10 cellular contexts compared by ENCODE assay signal in genomic region chr15:57377478-57377847, GRCh38. TPM values are rescaled to one million over a fixed set of nuclear protein-coding genes. Genes with fewer than 3 reads are reported as not detected.
DNase-seq lines count a peak whose midpoint lies in the region; ATAC-seq and TF ChIP-seq lines count a peak whose summit lies in the region.
"Had no signal": no experiment of that assay in that cellular context is flagged by ENCODE, and none has a peak within 500 bp of the region (broad histone marks: within the 10 kb centered on the region; RNA-seq: fewer than 3 reads in every experiment).

No MANE protein-coding gene starts in this region.

- TF ChIP-seq CTCF in tibial artery (IDR thresholded peaks at IDR 0.05), result no peak

- H3K4me1 ChIP-seq in tibial artery, result peaks cover 0 to 18% (median 13%) of the 10 kb centered on the region in 4 donors

- peak overlapping the region; percentile 59 to 62 for H3K27ac ChIP-seq in tibial artery

- peaks cover 50% of the 10 kb centered on the region for H3K27me3 Mint-ChIP-seq in activated T-cell treated with anti-CD3 and anti-CD28 coated beads, Interleukin-2, amount 50 U/mL, for 4 hours (ENCODE audit: low read depth)

- DNase-seq in activated T-cell treated with anti-CD3 and anti-CD28 coated beads, Interleukin-2, amount 50 U/mL, for 4 hours, result no peak
- DNase-seq in activated T-cell treated with anti-CD3 and anti-CD28 coated beads, Interleukin-2, amount 50 U/mL, for 1 hour, result no peak
- peak; percentile 68 to 74 for DNase-seq in T47D (ENCODE audit: low read depth in 1 of 2, low spot score in 1 of 2)
- DNase-seq in left kidney (ENCODE audit: low read depth, low spot score), result peak; percentile 52
- no peak for DNase-seq in tibial artery
- DNase-seq in dedifferentiated amniotic fluid mesenchymal stem cell (ENCODE audit: extremely low spot score), result no peak
- no peak for DNase-seq in NCI-H82 (lab: John Stamatoyannopoulos, UW)
- no peak for DNase-seq in NCI-H1092 (lab: John Stamatoyannopoulos, UW)
- DNase-seq: stimulated activated naive CD4-positive, alpha-beta T cell had no signal

- peak overlapping the region; percentile 63 to 65 for H3K4me3 ChIP-seq in tibial artery

- H3K4me3 Mint-ChIP-seq in activated T-cell treated with anti-CD3 and anti-CD28 coated beads, Interleukin-2, amount 50 U/mL, for 4 hours, result peak overlapping the region; percentile 29

- no peaks in the 10 kb centered on the region for H3K36me3 Mint-ChIP-seq in activated T-cell treated with anti-CD3 and anti-CD28 coated beads, Interleukin-2, amount 50 U/mL, for 4 hours (ENCODE audit: insufficient read depth)

- H3K36me3 ChIP-seq in tibial artery, result no peaks in the 10 kb centered on the region

- H3K27me3 ChIP-seq in tibial artery, result peaks cover 0 to 17% of the 10 kb centered on the region in 2 donors

- in situ Hi-C loops in T47D (cut with HindIII; ENCODE audit: low pct_unique_long_range_greater_than_20kb, low sequenced_read_pairs), result no loop called here

- intact Hi-C loops in tibial artery (cut with DNase I; ENCODE audit: low total_unique reads), result no loop called here

- no peak for ATAC-seq in activated T-cell treated with anti-CD3 and anti-CD28 coated beads, Interleukin-2, amount 50 U/mL, for 4 hours

- no peaks in the 10 kb centered on the region for H3K9me3 ChIP-seq in tibial artery

- H3K4me1 Mint-ChIP-seq in activated T-cell treated with anti-CD3 and anti-CD28 coated beads, Interleukin-2, amount 50 U/mL, for 4 hours (ENCODE audit: low read depth), result peaks cover 12% of the 10 kb centered on the region

- no peaks in the 10 kb centered on the region for H3K9me3 Mint-ChIP-seq in activated T-cell treated with anti-CD3 and anti-CD28 coated beads, Interleukin-2, amount 50 U/mL, for 4 hours

RNA-seq across cellular contexts. Expression of gene CGNL1, which starts 1.2 kb away (rescaled TPM):
- under 1 TPM; 0.05 to 0.08 (median 0.05) TPM for total RNA-seq in activated T-cell treated with anti-CD3 and anti-CD28 coated beads, Interleukin-2, amount 50 U/mL, for 4 hours
- total RNA-seq: T-helper 1 cell treated with Interleukin-12 subunit alpha and Interleukin-12 subunit beta and Interleukin-4 antibody, amounts not matched to agents 30 ng/mL and 1 ng/mL, for 36 hours had no signal

Comparison
In these comparisons a context has a peak if more than half of its experiments do, and no peak if none do; other contexts are left out.
1. DNase-seq: peak in T47D (2 of 2) and left kidney (single experiment); none in activated T-cell treated with anti-CD3 and anti-CD28 coated beads, Interleukin-2, amount 50 U/mL, for 4 hours (single experiment), activated T-cell treated with anti-CD3 and anti-CD28 coated beads, Interleukin-2, amount 50 U/mL, for 1 hour (single experiment), tibial artery (0 of 2), dedifferentiated amniotic fluid mesenchymal stem cell (single experiment), NCI-H82 (single experiment) and NCI-H1092 (single experiment).